2 cellular contexts compared by ENCODE assay signal in genomic region chr20:45016089-45016641, GRCh38.
A peak's percentile ranks its signal among the peaks of the same experiment; 100 is the strongest.
TF ChIP-seq lines count a peak whose summit lies in the region.

No MANE protein-coding gene starts in this region.

TF ChIP-seq in SK-N-SH, 30 proteins besides CTCF, POLR2A, EP300 and RAD21:
- TF ChIP-seq JUND (IDR thresholded peaks at IDR 0.05) (peak; percentile 31; the same call in 1 of the 2 replicates), FOXM1 (IDR thresholded peaks at IDR 0.05; ENCODE audit: low read depth) (no peak), POLR2AphosphoS5 (IDR thresholded peaks at IDR 0.05; ENCODE audit: low read depth, low read length) (peak; percentile 12; the same call in 1 of the 2 replicates), SIN3A (IDR thresholded peaks at IDR 0.05; ENCODE audit: borderline replicate concordance, low read depth, low read length) (0 out of 2 replicates have a peak, but pooled peaks have one; percentile 36), FOSL2 (IDR thresholded peaks at IDR 0.05; ENCODE audit: borderline replicate concordance, low read depth) (no peak), GABPA (IDR thresholded peaks at IDR 0.05; ENCODE audit: low read depth) (no peak), RXRA (IDR thresholded peaks at IDR 0.05; ENCODE audit: borderline replicate concordance, low read depth) (no peak), PBX3 (IDR thresholded peaks at IDR 0.05) (peak; percentile 70), TCF12 (IDR thresholded peaks at IDR 0.05) (peak; percentile 14; the same call in 1 of the 2 replicates), TAF1 (IDR thresholded peaks at IDR 0.05; ENCODE audit: borderline replicate concordance, low read depth, low read length) (peak; percentile 14; the same call in 1 of the 2 replicates), MEF2A (IDR thresholded peaks at IDR 0.05; ENCODE audit: borderline replicate concordance, low read depth) (no peak), SMC3 (IDR thresholded peaks at IDR 0.05; ENCODE audit: low read depth, low read length) (no peak), EZH2phosphoT487 (IDR thresholded peaks at IDR 0.05; ENCODE audit: borderline replicate concordance, low read depth) (no peak), NFIC (IDR thresholded peaks at IDR 0.05; ENCODE audit: borderline replicate concordance) (0 out of 2 replicates have a peak, but pooled peaks have one; percentile 4), GATA2 (CRISPR knock-in tag; IDR thresholded peaks at IDR 0.05) (no peak), NRF1 (IDR thresholded peaks at IDR 0.05; ENCODE audit: low read depth, low read length) (no peak), RFX5 (IDR thresholded peaks at IDR 0.05; ENCODE audit: low read length) (no peak), USF1 (IDR thresholded peaks at IDR 0.05; ENCODE audit: borderline replicate concordance, low read depth) (no peak)
- TF ChIP-seq, protein P1, sequence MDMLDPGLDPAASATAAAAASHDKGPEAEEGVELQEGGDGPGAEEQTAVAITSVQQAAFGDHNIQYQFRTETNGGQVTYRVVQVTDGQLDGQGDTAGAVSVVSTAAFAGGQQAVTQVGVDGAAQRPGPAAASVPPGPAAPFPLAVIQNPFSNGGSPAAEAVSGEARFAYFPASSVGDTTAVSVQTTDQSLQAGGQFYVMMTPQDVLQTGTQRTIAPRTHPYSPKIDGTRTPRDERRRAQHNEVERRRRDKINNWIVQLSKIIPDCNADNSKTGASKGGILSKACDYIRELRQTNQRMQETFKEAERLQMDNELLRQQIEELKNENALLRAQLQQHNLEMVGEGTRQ (IDR thresholded peaks at IDR 0.05; ENCODE audit: borderline replicate concordance, low read depth, low read length): no peak

TF ChIP-seq in HepG2, 621 proteins besides CTCF, POLR2A, EP300 and RAD21:
- no peak for TF ChIP-seq ZNF503 (CRISPR knock-in tag; IDR thresholded peaks at IDR 0.05)
- TF ChIP-seq, protein P2, sequence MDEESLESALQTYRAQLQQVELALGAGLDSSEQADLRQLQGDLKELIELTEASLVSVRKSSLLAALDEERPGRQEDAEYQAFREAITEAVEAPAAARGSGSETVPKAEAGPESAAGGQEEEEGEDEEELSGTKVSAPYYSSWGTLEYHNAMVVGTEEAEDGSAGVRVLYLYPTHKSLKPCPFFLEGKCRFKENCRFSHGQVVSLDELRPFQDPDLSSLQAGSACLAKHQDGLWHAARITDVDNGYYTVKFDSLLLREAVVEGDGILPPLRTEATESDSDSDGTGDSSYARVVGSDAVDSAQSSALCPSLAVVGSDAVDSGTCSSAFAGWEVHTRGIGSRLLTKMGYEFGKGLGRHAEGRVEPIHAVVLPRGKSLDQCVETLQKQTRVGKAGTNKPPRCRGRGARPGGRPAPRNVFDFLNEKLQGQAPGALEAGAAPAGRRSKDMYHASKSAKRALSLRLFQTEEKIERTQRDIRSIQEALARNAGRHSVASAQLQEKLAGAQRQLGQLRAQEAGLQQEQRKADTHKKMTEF (CRISPR knock-in tag; IDR thresholded peaks at IDR 0.05): no peak
- TF ChIP-seq HNRNPUL1 (IDR thresholded peaks at IDR 0.05; ENCODE audit: low read depth, low read length): no peak
- no peak for TF ChIP-seq ZNF574 (CRISPR knock-in tag; IDR thresholded peaks at IDR 0.05)
